28 cellular contexts compared by ENCODE assay signal in the genomic region with DNA sequence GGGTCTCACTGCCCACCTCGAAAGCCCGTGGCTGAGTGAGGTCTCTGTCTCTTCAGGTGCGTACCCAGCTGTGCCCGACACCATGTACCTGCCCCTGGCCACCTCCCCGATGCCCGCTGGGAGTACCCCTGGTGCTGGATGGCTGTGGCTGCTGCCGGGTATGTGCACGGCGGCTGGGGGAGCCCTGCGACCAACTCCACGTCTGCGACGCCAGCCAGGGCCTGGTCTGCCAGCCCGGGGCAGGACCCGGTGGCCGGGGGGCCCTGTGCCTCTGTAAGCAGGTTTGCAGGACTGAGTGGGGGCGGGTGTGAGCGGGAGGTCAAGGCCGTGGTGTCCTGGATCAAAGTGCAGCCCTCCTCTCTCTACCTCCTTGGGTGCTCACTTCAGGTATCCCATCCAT. TPM values are rescaled to one million over a fixed set of nuclear protein-coding genes. Genes with fewer than 3 reads are reported as not detected.
DNase-seq lines count a peak whose midpoint lies in the region; ATAC-seq, FAIRE-seq and TF ChIP-seq lines count a peak whose summit lies in the region.
"Had no signal": no experiment of that assay in that cellular context is flagged by ENCODE, and none has a peak within 500 bp of the region (broad histone marks: within the 10 kb centered on the region; RNA-seq: fewer than 3 reads in every experiment).

No MANE protein-coding gene starts in this region.

- H3K9me2 ChIP-seq in GM23248 (ENCODE audit: insufficient read depth) = no peaks in the 10 kb centered on the region

- H3K9ac ChIP-seq in GM23248 (peak overlapping the region; percentile 77), kidney (ENCODE audit: low read length in 2 of 2) (no peak overlapping the region)

- H3F3A ChIP-seq in GM23248 (ENCODE audit: insufficient read depth) = peaks cover 46% of the 10 kb centered on the region

- DNase-seq in GM23248 (no peak), kidney (peak; percentile 67), A172 (ENCODE audit: low spot score) (no peak), erythroblast (lab: John Stamatoyannopoulos, UW) (no peak)
- DNase-seq: activated CD4-positive, CD25-positive, alpha-beta regulatory T cell; activated CD8-positive, alpha-beta T cell treated with anti-CD3 and anti-CD28 coated beads, Interleukin-2, amount 10 ng/mL, durations not matched to agents 7 days and 5 days; activated T-cell treated with anti-CD3 and anti-CD28 coated beads, Interleukin-2, amount 50 U/mL, for 4 hours; body of pancreas; CD4-positive, alpha-beta memory T cell; MM.1S; NCI-H146; NCI-H82; right lobe of liver; stimulated activated CD4-positive, alpha-beta T cell treated with anti-CD3 and anti-CD28 coated beads, Interleukin-1b, Interleukin-23, amount 100 ng/mL, for 48 hours; stimulated activated naive CD4-positive, alpha-beta T cell treated with Interleukin-2 at 50 U/mL for 16 hours had no signal

- H3K4me1 ChIP-seq in GM23248 (ENCODE audit: insufficient read depth) = peaks cover 47% of the 10 kb centered on the region
- H3K4me1 ChIP-seq in kidney (ENCODE audit: control insufficient read depth in 1 of 2, insufficient read depth in 1 of 2, low read depth in 1 of 2, low read length in 2 of 2) = peaks cover 0 to under 1% of the 10 kb centered on the region in 2 donors
- H3K4me1 ChIP-seq: right lobe of liver had no signal

- ATAC-seq in HG03045 (IDR thresholded peaks at IDR 0.05; ENCODE audit: unreplicated experiment) (no peak), GM18505 (IDR thresholded peaks at IDR 0.05; ENCODE audit: unreplicated experiment) (no peak)
- ATAC-seq: activated CD8-positive, alpha-beta T cell treated with anti-CD3 and anti-CD28 coated beads, Interleukin-2, amount 10 ng/mL, durations not matched to agents 7 days and 5 days; activated T-cell treated with anti-CD3 and anti-CD28 coated beads, Interleukin-2, amount 50 U/mL, for 4 hours; body of pancreas; left lobe of liver; right lobe of liver had no signal

- no peak for FAIRE-seq in kidney (lab: Jason Lieb, UNC)
- FAIRE-seq: GM12892, H1 had no signal

- TF ChIP-seq CTCF in kidney (IDR thresholded peaks at IDR 0.05; ENCODE audit: borderline replicate concordance, extremely low read depth, insufficient read depth) = no peak

- H3K9me3 ChIP-seq in GM23248 (ENCODE audit: low read depth) (no peaks in the 10 kb centered on the region), kidney (ENCODE audit: control insufficient read depth in 1 of 2, low read length in 2 of 2) (no peaks in the 10 kb centered on the region)
- H3K9me3 ChIP-seq: body of pancreas, right lobe of liver, SJSA1 had no signal

- H3K4me3 ChIP-seq in GM23248 = no peak overlapping the region
- no peak overlapping the region for H3K4me3 ChIP-seq in kidney (ENCODE audit: low read length in 2 of 2)
- H3K4me3 ChIP-seq: body of pancreas, right lobe of liver, SJSA1 had no signal

- H4K20me1 ChIP-seq in GM23248 (ENCODE audit: insufficient read depth) = no peaks in the 10 kb centered on the region

- WGBS in GM23248 (ENCODE audit: low coverage in 1 of 2, low lambda C conversion rate in 2 of 2, missing lambda C conversion rate in 2 of 2), 2 experiments = 80 to 85% methylated on average over 19 of the region's 19 CpGs

- H3K27ac ChIP-seq in GM23248 = peak overlapping the region; percentile 97
- peak overlapping the region; percentile 89 for H3K27ac ChIP-seq in angular gyrus (ENCODE audit: low read depth, low read length)
- no peak overlapping the region for H3K27ac ChIP-seq in kidney (ENCODE audit: low read depth in 2 of 2, low read length in 2 of 2)
- peak overlapping the region; percentile 85 for H3K27ac ChIP-seq in temporal lobe (ENCODE audit: low read depth, low read length)
- H3K27ac ChIP-seq: body of pancreas, HL-60, right lobe of liver had no signal

- H3K79me2 ChIP-seq in GM23248 (ENCODE audit: insufficient read depth) = no peaks in the 10 kb centered on the region

- in situ Hi-C loops in GM23248 (cut with MboI) = no loop called here

- no peak for TF ChIP-seq POLR2A in GM18505 (IDR thresholded peaks at IDR 0.05; ENCODE audit: borderline replicate concordance, extremely low read depth, insufficient read depth, insufficient read length)
- no peak for TF ChIP-seq POLR2A in erythroblast (IDR thresholded peaks at IDR 0.05; ENCODE audit: low read length)

- H3K36me3 ChIP-seq in GM23248 (ENCODE audit: low read depth) (no peaks in the 10 kb centered on the region), kidney (ENCODE audit: control insufficient read depth in 1 of 2, insufficient read depth in 2 of 2, low read length in 2 of 2) (no peaks in the 10 kb centered on the region)
- H3K36me3 ChIP-seq: right lobe of liver, SJSA1 had no signal

- H3K27me3 ChIP-seq in GM23248 (replicated peaks; ENCODE audit: insufficient read depth) = no peaks in the 10 kb centered on the region
- H3K27me3 ChIP-seq: body of pancreas, right lobe of liver, SJSA1 had no signal

- intact Hi-C loops in kidney (cut with DNase I) = no loop called here

- H3K4me2 ChIP-seq in GM23248 (ENCODE audit: unreplicated experiment) = peak overlapping the region; percentile 72

- no peak overlapping the region for H2AFZ ChIP-seq in GM23248

RNA-seq across cellular contexts. Expression of a gene that starts 4.7 kb away (rescaled TPM):
- 24.5 and 47.3 TPM in 2 replicates for total RNA-seq in GM23248 (2014; rRNA removed; shearing (Covaris generic))
- polyA plus RNA-seq in GM23248 (2016; fragmentation: Nextera tagmentation; extraction: Ambion mirVana) (20.8 and 23.6 TPM in 2 replicates), kidney (ENCODE audit: insufficient read depth, low read depth, low replicate concordance) (0.41 TPM)
- total RNA-seq in kidney (3.1 TPM), temporal lobe (not detected)
- not detected in 2 replicates for total RNA-seq in A172 (2014; rRNA removed; shearing (Covaris generic))
- total RNA-seq: activated CD8-positive, alpha-beta T cell treated with anti-CD3 and anti-CD28 coated beads, Interleukin-2, amount 10 ng/mL, durations not matched to agents 7 days and 5 days; CD4-positive, alpha-beta memory T cell; epithelial cell of proximal tubule; H1; occipital lobe; SJSA1; urinary bladder had no signal
- polyA plus RNA-seq: CD4-positive, alpha-beta memory T cell; H1; IgD-negative memory B cell had no signal

RNA-seq across cellular contexts. Expression of a gene that starts 25.8 kb away (rescaled TPM):
- 9.9 and 11.1 TPM in 2 replicates for total RNA-seq in GM23248 (2014; rRNA removed; shearing (Covaris generic))
- polyA plus RNA-seq in GM23248 (2016; fragmentation: Nextera tagmentation; extraction: Ambion mirVana) = 5.2 and 5.7 TPM in 2 replicates
- total RNA-seq in kidney = 11.7 TPM
- 0.62 TPM for polyA plus RNA-seq in kidney (ENCODE audit: insufficient read depth, low read depth, low replicate concordance)
- not detected for total RNA-seq in temporal lobe
- total RNA-seq in A172 (2014; rRNA removed; shearing (Covaris generic)) = 0.62 TPM in 1 of 2 replicates, not detected in the other
- total RNA-seq: activated CD8-positive, alpha-beta T cell treated with anti-CD3 and anti-CD28 coated beads, Interleukin-2, amount 10 ng/mL, durations not matched to agents 7 days and 5 days; CD4-positive, alpha-beta memory T cell; epithelial cell of proximal tubule; occipital lobe; SJSA1 had no signal
- polyA plus RNA-seq: CD4-positive, alpha-beta memory T cell; IgD-negative memory B cell had no signal

Comparison
In these comparisons a context has a peak if more than half of its experiments do, and no peak if none do; other contexts are left out.
1. H3K27ac ChIP-seq: peak in GM23248 (single experiment), angular gyrus (single experiment) and temporal lobe (single experiment); none in kidney (0 of 2).